Comparison of ENCODE assay signal across 23 cellular contexts in the genomic region with DNA sequence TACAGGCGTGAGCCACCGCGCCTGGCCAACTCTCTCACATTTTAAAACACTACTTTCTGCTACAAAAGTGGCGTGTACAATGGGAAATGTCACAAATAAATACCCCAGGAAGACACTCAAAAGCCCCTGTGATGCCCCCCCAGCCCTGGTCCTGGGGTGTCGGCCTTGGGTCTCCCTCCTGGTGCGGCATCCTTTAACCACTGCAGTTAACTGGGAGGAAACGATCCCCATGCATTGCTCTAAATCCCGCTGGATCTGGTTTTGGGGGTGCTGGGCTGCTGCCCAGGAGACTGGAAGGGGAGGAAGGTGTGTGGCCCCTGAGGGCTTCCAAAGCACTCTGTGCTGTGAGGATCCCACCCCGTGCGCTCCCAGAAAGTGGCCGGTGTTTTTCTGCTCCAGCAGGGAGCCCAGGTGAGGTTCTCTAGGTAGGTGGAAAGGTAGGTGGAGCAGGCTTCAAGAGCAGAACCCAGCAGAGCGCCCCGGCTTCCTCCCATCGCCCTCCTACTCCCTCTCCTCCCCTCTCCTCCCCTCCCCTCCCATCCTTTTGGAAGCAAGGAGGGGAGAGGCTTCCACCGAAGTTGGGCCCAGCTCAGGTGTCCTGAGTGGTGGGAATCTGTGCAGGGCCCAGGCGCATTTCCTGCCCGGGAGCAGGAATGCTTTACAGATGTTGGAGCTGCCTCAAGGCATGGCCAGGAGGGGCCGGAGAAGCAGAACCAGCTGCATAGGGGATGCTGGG.
DNase-seq lines count a peak whose midpoint lies in the region; ATAC-seq, FAIRE-seq and TF ChIP-seq lines count a peak whose summit lies in the region.
"Had no signal": no experiment of that assay in that cellular context is flagged by ENCODE, and none has a peak within 500 bp of the region (broad histone marks: within the 10 kb centered on the region; RNA-seq: fewer than 3 reads in every experiment).

No MANE protein-coding gene starts in this region.

- TF ChIP-seq POLR2A in HepG2 (IDR thresholded peaks at IDR 0.05; ENCODE audit: insufficient read depth in 1 of 2, low read depth in 2 of 2, low read length in 2 of 2) (no peak), uterus (IDR thresholded peaks at IDR 0.05) (no peak)

- H2AFZ ChIP-seq in HepG2 (ENCODE audit: low read length) = no peak overlapping the region

- TF ChIP-seq EP300 in HepG2 (IDR thresholded peaks at IDR 0.05; ENCODE audit: low read depth in 2 of 2, low read length in 2 of 2) = no peak
- TF ChIP-seq EP300 in HepG2 (CRISPR knock-in tag; IDR thresholded peaks at IDR 0.05; ENCODE audit: borderline replicate concordance) = no peak

- no peak overlapping the region for H3K9ac ChIP-seq in HepG2 (ENCODE audit: insufficient read depth, low read depth, low read length)

- H3K36me3 ChIP-seq in WERI-Rb-1 = peaks cover 25% of the 10 kb centered on the region
- peaks cover 3 to 10% of the 10 kb centered on the region in 2 experiments; a peak in 2 of 5 replicates for H3K36me3 ChIP-seq in HepG2 (replicated peaks in 1 of 2; ENCODE audit: control insufficient read depth in 1 of 2, insufficient read depth in 2 of 2, low read length in 2 of 2)
- H3K36me3 ChIP-seq in uterus = no peaks in the 10 kb centered on the region

- no peaks in the 10 kb centered on the region for H3K27me3 ChIP-seq in right cardiac atrium (ENCODE audit: control insufficient read depth, insufficient read depth)
- no peaks in the 10 kb centered on the region for H3K27me3 ChIP-seq in WERI-Rb-1 (ENCODE audit: insufficient read depth, low read depth, severe bottlenecking)
- no peaks in the 10 kb centered on the region for H3K27me3 ChIP-seq in HepG2 (ENCODE audit: control insufficient read depth in 1 of 2, insufficient read depth in 2 of 2, low read length in 2 of 2)
- no peaks in the 10 kb centered on the region for H3K27me3 ChIP-seq in uterus
- H3K27me3 ChIP-seq: heart left ventricle had no signal

- no peak for TF ChIP-seq RAD21 in HepG2 (CRISPR knock-in tag; IDR thresholded peaks at IDR 0.05)

- H3K4me3 ChIP-seq in right cardiac atrium (ENCODE audit: low read length) = no peak overlapping the region
- H3K4me3 ChIP-seq in WERI-Rb-1 (ENCODE audit: low read depth, low read length) = no peak overlapping the region
- H3K4me3 ChIP-seq in HepG2 (replicated peaks in 1 of 3; ENCODE audit: insufficient read depth in 1 of 3, low read depth in 2 of 3, low read length in 3 of 3) = no peak overlapping the region
- H3K4me3 ChIP-seq in uterus = no peak overlapping the region
- H3K4me3 ChIP-seq: heart left ventricle, smooth muscle cell had no signal

- H3K9me3 ChIP-seq in right cardiac atrium (ENCODE audit: control insufficient read depth, low read length) (no peaks in the 10 kb centered on the region), WERI-Rb-1 (ENCODE audit: severe bottlenecking) (no peaks in the 10 kb centered on the region), HepG2 (ENCODE audit: low read length) (no peaks in the 10 kb centered on the region), uterus (no peaks in the 10 kb centered on the region)
- H3K9me3 ChIP-seq: heart left ventricle had no signal

- no peaks in the 10 kb centered on the region for H4K20me1 ChIP-seq in HepG2 (ENCODE audit: insufficient read depth, low read length)

- POLR2A ChIA-PET in HepG2 (lab: Yijun Ruan, JAX) = interaction anchor here (1.1 kb wide), 1 partner anchor 53 kb away, joined by 3 read pairs; no protein-coding TSS in a partner anchor

- H3K4me2 ChIP-seq in HepG2 (ENCODE audit: low read depth, low read length) = no peak overlapping the region
- H3K4me2 ChIP-seq: smooth muscle cell had no signal

- no peaks in the 10 kb centered on the region for H3K79me2 ChIP-seq in HepG2 (ENCODE audit: insufficient read depth, low read length)

- H3K27ac ChIP-seq in right cardiac atrium (ENCODE audit: low read length) = no peak overlapping the region
- no peak overlapping the region for H3K27ac ChIP-seq in WERI-Rb-1
- no peak overlapping the region for H3K27ac ChIP-seq in HepG2 (ENCODE audit: extremely low read length, insufficient read depth, low read length)
- no peak overlapping the region for H3K27ac ChIP-seq in uterus
- H3K27ac ChIP-seq: heart left ventricle, HL-60 had no signal

- in situ Hi-C loops in HepG2 (cut with HindIII; ENCODE audit: extremely low pct_ligation_motif_present, low pct_unique_long_range_greater_than_20kb) (no loop called here), G401 (cut with HindIII; ENCODE audit: low sequenced_read_pairs) (no loop called here)

- H3K4me1 ChIP-seq in right cardiac atrium (ENCODE audit: control insufficient read depth, insufficient read depth, low read length) = no peaks in the 10 kb centered on the region
- H3K4me1 ChIP-seq in HepG2 (ENCODE audit: insufficient read depth, low read length) = peaks cover 27% of the 10 kb centered on the region
- no peaks in the 10 kb centered on the region for H3K4me1 ChIP-seq in uterus
- H3K4me1 ChIP-seq: heart left ventricle had no signal

- 83% methylated on average over 18 of the region's 18 CpGs for WGBS in right cardiac atrium
- WGBS in HepG2 (ENCODE audit: low lambda C conversion rate) = 79% methylated on average over 16 of the region's 18 CpGs

- intact Hi-C loops in Right ventricle myocardium inferior (cut with DNase I) = no loop called here
- intact Hi-C loops in right cardiac atrium (cut with DNase I) = no loop called here
- intact Hi-C loops in HepG2 (cut with micrococcal nuclease; ENCODE audit: unreplicated experiment) = no loop called here
- intact Hi-C loops in uterus (cut with DNase I; ENCODE audit: low total_unique reads) = loop anchor here (10.0 kb wide), 1 partner anchor 359 kb away; the partner anchor contains the start of gene SEC14L1

- no peak for FAIRE-seq in HepG2 (lab: Jason Lieb, UNC)
- FAIRE-seq: colon had no signal

- CTCF ChIA-PET in HepG2 (lab: Yijun Ruan, JAX; ENCODE audit: low intra/inter-chr PET ratio, low total read pairs) = no interaction called here

- DNase-seq in Right ventricle myocardium inferior (ENCODE audit: missing footprints) (peak; percentile 39), right cardiac atrium (no peak), WERI-Rb-1 (peak; percentile 9), HepG2 (ENCODE audit: low spot score) (no peak), uterus (peak; percentile 9 to 10), G401 (ENCODE audit: low spot score) (no peak), HT-29 (ENCODE audit: low spot score) (no peak)
- DNase-seq: activated CD4-positive, CD25-positive, alpha-beta regulatory T cell; activated CD8-positive, alpha-beta memory T cell treated with anti-CD3 and anti-CD28 coated beads, Interleukin-2, amount 10 ng/mL, durations not matched to agents 7 days and 5 days; activated naive CD4-positive, alpha-beta T cell treated with anti-CD3 and anti-CD28 coated beads, Interleukin-2, amount 50 U/mL, for 16 hours; DMS79; mammary epithelial cell; MM.1S; naive B cell; NCI-H82; SIG-M5; stimulated activated CD8-positive, alpha-beta memory T cell treated with anti-CD3 and anti-CD28 coated beads, Interleukin-4, amount 100 ng/mL, for 48 hours; substantia nigra had no signal

- BruUV-seq in HepG2 (replicated peaks; lab: Mats Ljungman, UMichigan) = no TSS peak

- ATAC-seq in Right ventricle myocardium inferior = no peak
- no peak for ATAC-seq in right cardiac atrium
- ATAC-seq in HepG2 = peak; percentile 12
- ATAC-seq: activated CD8-positive, alpha-beta memory T cell treated with anti-CD3 and anti-CD28 coated beads, Interleukin-2, amount 10 ng/mL, durations not matched to agents 7 days and 5 days; CD8-positive, alpha-beta T cell; heart left ventricle had no signal

- no peak for TF ChIP-seq CTCF in WERI-Rb-1 (IDR thresholded peaks at IDR 0.05; ENCODE audit: low read depth, low read length)
- TF ChIP-seq CTCF in HepG2 (CRISPR knock-in tag; IDR thresholded peaks at IDR 0.05) = no peak
- no peak for TF ChIP-seq CTCF in uterus (IDR thresholded peaks at IDR 0.05)

TF ChIP-seq in HepG2, 621 proteins besides CTCF, POLR2A, EP300 and RAD21:
- TF ChIP-seq RBM22 (optimal IDR thresholded peaks at IDR 0.05; ENCODE audit: low read length) = no peak
- TF ChIP-seq AGO2 (optimal IDR thresholded peaks at IDR 0.05; ENCODE audit: low read depth, low read length) = peak; percentile 57
- TF ChIP-seq SIN3A (IDR thresholded peaks at IDR 0.05; ENCODE audit: borderline replicate concordance, low read depth, low read length) = no peak
- no peak for TF ChIP-seq ZNF607 (CRISPR knock-in tag; IDR thresholded peaks at IDR 0.05; ENCODE audit: borderline replicate concordance)
- 0 out of 2 replicates have a peak, but pooled peaks have one; percentile 89 for TF ChIP-seq PCBP1 (IDR thresholded peaks at IDR 0.05; ENCODE audit: borderline replicate concordance, low read depth, low read length)

Comparison
In these comparisons a context has a peak if more than half of its experiments do, and no peak if none do; other contexts are left out.
1. DNase-seq: peak in Right ventricle myocardium inferior (single experiment), WERI-Rb-1 (single experiment) and uterus (2 of 2); none in right cardiac atrium (0 of 3), HepG2 (single experiment), G401 (single experiment) and HT-29 (single experiment).